Comparison of ENCODE assay signal across 15 cellular contexts in the genomic region with DNA sequence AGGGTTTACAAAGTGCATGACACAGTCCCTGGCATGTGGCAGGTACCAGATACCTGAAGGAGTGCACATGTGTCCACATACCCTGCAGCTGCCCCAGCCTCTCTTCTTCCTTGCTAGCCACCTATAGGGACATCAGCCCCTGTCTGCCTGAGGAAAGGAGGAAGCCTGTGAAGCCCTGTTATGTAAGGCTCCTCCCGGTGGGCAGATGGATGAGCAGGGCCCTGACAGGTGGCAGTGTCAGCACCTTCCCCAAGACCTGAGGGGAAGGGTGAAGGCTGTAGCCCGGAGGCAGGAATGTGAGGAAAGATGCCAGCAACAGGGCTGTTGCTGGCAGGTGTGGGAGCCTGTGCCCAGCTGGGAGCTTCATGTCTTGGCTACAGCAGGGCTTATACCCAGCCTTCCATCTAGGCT. TPM values are rescaled to one million over a fixed set of nuclear protein-coding genes. Genes with fewer than 3 reads are reported as not detected.
DNase-seq lines count a peak whose midpoint lies in the region; ATAC-seq and TF ChIP-seq lines count a peak whose summit lies in the region.
"Had no signal": no experiment of that assay in that cellular context is flagged by ENCODE, and none has a peak within 500 bp of the region (broad histone marks: within the 10 kb centered on the region; RNA-seq: fewer than 3 reads in every experiment).

No MANE protein-coding gene starts in this region.

- H4K20me1 ChIP-seq in smooth muscle cell (ENCODE audit: low read depth) = peaks cover 100% of the 10 kb centered on the region

- H3K4me1 Mint-ChIP-seq in activated CD4-positive, alpha-beta T cell treated with anti-CD3 and anti-CD28 coated beads for 36 hours = peaks cover 94% of the 10 kb centered on the region
- peaks cover 96% of the 10 kb centered on the region for H3K4me1 Mint-ChIP-seq in activated CD4-positive, alpha-beta T cell treated with anti-CD3 and anti-CD28 coated beads, Interleukin-2, amount 10 ng/mL, durations not matched to agents 7 days and 5 days
- peaks cover 95 to 100% (median 96%) of the 10 kb centered on the region in 3 donors for H3K4me1 Mint-ChIP-seq in T-cell

- H3K9me3 ChIP-seq in trophoblast cell (ENCODE audit: insufficient read depth, low read depth, low read length) (no peaks in the 10 kb centered on the region), smooth muscle cell (replicated peaks; ENCODE audit: low read depth) (no peaks in the 10 kb centered on the region)
- H3K9me3 ChIP-seq: A549, SJSA1, vagina had no signal

- H2BK12ac ChIP-seq in trophoblast cell (ENCODE audit: low read length) = no peak overlapping the region

- no CpG with 5 or more reads among the region's 2 CpGs for WGBS in trophoblast cell (ENCODE audit: extremely low coverage, insufficient coverage, insufficient read length)
- 86% methylated on average over 2 of the region's 2 CpGs for WGBS in smooth muscle cell (ENCODE audit: low lambda C conversion rate)

- H3K79me1 ChIP-seq in trophoblast cell (ENCODE audit: low read length) = no peaks in the 10 kb centered on the region

- H3K27ac ChIP-seq in coronary artery (no peak overlapping the region), trophoblast cell (ENCODE audit: low read depth, low read length) (no peak overlapping the region), smooth muscle cell (ENCODE audit: low read depth) (no peak overlapping the region)
- H3K27ac ChIP-seq: A549, SJSA1, vagina, VCaP had no signal

- no peaks in the 10 kb centered on the region for H3F3A ChIP-seq in smooth muscle cell (ENCODE audit: low read depth)

- H3K27ac Mint-ChIP-seq in activated CD4-positive, alpha-beta T cell treated with anti-CD3 and anti-CD28 coated beads for 36 hours = no peak overlapping the region
- H3K27ac Mint-ChIP-seq in activated CD4-positive, alpha-beta T cell treated with anti-CD3 and anti-CD28 coated beads, Interleukin-2, amount 10 ng/mL, durations not matched to agents 7 days and 5 days = no peak overlapping the region
- H3K27ac Mint-ChIP-seq in T-cell = peak overlapping the region; percentile 92 to 97

- H3K18ac ChIP-seq in trophoblast cell (ENCODE audit: low read length) = no peak overlapping the region

- H3K4me3 Mint-ChIP-seq in activated CD4-positive, alpha-beta T cell treated with anti-CD3 and anti-CD28 coated beads for 36 hours = no peak overlapping the region
- no peak overlapping the region for H3K4me3 Mint-ChIP-seq in activated CD4-positive, alpha-beta T cell treated with anti-CD3 and anti-CD28 coated beads, Interleukin-2, amount 10 ng/mL, durations not matched to agents 7 days and 5 days
- peak overlapping the region in 2 of 3 donors; percentile 60 to 88 for H3K4me3 Mint-ChIP-seq in T-cell

- CTCF ChIA-PET in activated CD4-positive, alpha-beta T cell treated with anti-CD3 and anti-CD28 coated beads for 36 hours (lab: Charles Lee) = interaction anchor here (0.8 to 20.4 kb wide), 6 partner anchors 15 to 98 kb away, joined by 3 to 554 read pairs (median 6); no protein-coding TSS in a partner anchor
- CTCF ChIA-PET in activated CD4-positive, alpha-beta T cell treated with anti-CD3 and anti-CD28 coated beads, Interleukin-2, amount 10 ng/mL, durations not matched to agents 7 days and 5 days (lab: Charles Lee) = interaction anchor here (2.0 to 13.1 kb wide), 4 partner anchors 10 to 96 kb away, joined by 9 to 258 read pairs (median 57); no protein-coding TSS in a partner anchor
- CTCF ChIA-PET in T-cell (lab: Charles Lee) = interaction anchor here (1.1 to 1.4 kb wide), 2 partner anchors 35 to 97 kb away, joined by 3 read pairs; no protein-coding TSS in a partner anchor

- intact Hi-C loops in activated CD4-positive, alpha-beta T cell treated with anti-CD3 and anti-CD28 coated beads for 36 hours (cut with DNase I, micrococcal nuclease) = loop anchor here (5.0 to 10.0 kb wide), 3 partner anchors 49 to 1081 kb away; a partner anchor contains a TSS

- no peak overlapping the region for H4K8ac ChIP-seq in trophoblast cell (ENCODE audit: low read depth, low read length)

- H3K4me2 ChIP-seq in trophoblast cell (ENCODE audit: low read length) (no peak overlapping the region), smooth muscle cell (no peak overlapping the region)
- H3K4me2 ChIP-seq: A549 had no signal

- no peak overlapping the region for H4K91ac ChIP-seq in trophoblast cell (ENCODE audit: low read depth, low read length)

- no peak overlapping the region for H2BK5ac ChIP-seq in trophoblast cell (ENCODE audit: low read depth, low read length, poor library complexity)

- no peak overlapping the region for H2BK120ac ChIP-seq in trophoblast cell (ENCODE audit: insufficient read depth, low read length, poor library complexity)

- H3K4me1 ChIP-seq in trophoblast cell (ENCODE audit: control insufficient read depth in 1 of 2, insufficient read depth in 2 of 2, low read length in 2 of 2) (peaks cover 24% of the 10 kb centered on the region in 2 experiments), smooth muscle cell (ENCODE audit: low read depth) (no peaks in the 10 kb centered on the region)

- no peaks in the 10 kb centered on the region for H3K27me3 Mint-ChIP-seq in activated CD4-positive, alpha-beta T cell treated with anti-CD3 and anti-CD28 coated beads for 36 hours
- no peaks in the 10 kb centered on the region for H3K27me3 Mint-ChIP-seq in activated CD4-positive, alpha-beta T cell treated with anti-CD3 and anti-CD28 coated beads, Interleukin-2, amount 10 ng/mL, durations not matched to agents 7 days and 5 days
- no peaks in the 10 kb centered on the region for H3K27me3 Mint-ChIP-seq in T-cell

- peaks cover 44 to 63% of the 10 kb centered on the region in 2 experiments for H3K36me3 ChIP-seq in trophoblast cell (ENCODE audit: control insufficient read depth in 1 of 2, insufficient read depth in 2 of 2, low read length in 2 of 2)
- no peaks in the 10 kb centered on the region for H3K36me3 ChIP-seq in smooth muscle cell (ENCODE audit: low read depth)

- POLR2A ChIA-PET in activated CD4-positive, alpha-beta T cell treated with anti-CD3 and anti-CD28 coated beads for 36 hours (lab: Charles Lee) = interaction anchor here (3.9 kb wide), 1 partner anchor 24 kb away, joined by 16 read pairs; no protein-coding TSS in a partner anchor
- POLR2A ChIA-PET in activated CD4-positive, alpha-beta T cell treated with anti-CD3 and anti-CD28 coated beads, Interleukin-2, amount 10 ng/mL, durations not matched to agents 7 days and 5 days (lab: Charles Lee) = no interaction called here
- POLR2A ChIA-PET in T-cell (lab: Charles Lee) = interaction anchor here in 1 of 2 donors (0.5 to 0.6 kb wide), 2 partner anchors 15 to 59 kb away, joined by 6 to 9 read pairs; no protein-coding TSS in a partner anchor

- no peak overlapping the region for H4K12ac ChIP-seq in trophoblast cell (ENCODE audit: low read depth, low read length)

- H2AK5ac ChIP-seq in trophoblast cell (ENCODE audit: low read length) = no peak overlapping the region

- DNase-seq in activated CD4-positive, alpha-beta T cell treated with anti-CD3 and anti-CD28 coated beads for 36 hours = peak; percentile 6
- no peak for DNase-seq in activated CD4-positive, alpha-beta T cell treated with anti-CD3 and anti-CD28 coated beads, Interleukin-2, amount 10 ng/mL, durations not matched to agents 7 days and 5 days
- DNase-seq in T-cell (peak in 4 of 34 experiments; percentile 0 to 19 (median 7)), coronary artery (ENCODE audit: low spot score) (peak; percentile 45), trophoblast cell (peak in 1 of 2 donors; percentile 49), HT-29 (ENCODE audit: low spot score) (no peak), smooth muscle cell (lab: John Stamatoyannopoulos, UW; ENCODE audit: unreplicated experiment) (no peak)
- DNase-seq: effector CD8-positive, alpha-beta T cell; small intestine had no signal

- H3K4me3 ChIP-seq in coronary artery (no peak overlapping the region), trophoblast cell (ENCODE audit: low read depth, low read length) (peak overlapping the region; percentile 25), smooth muscle cell (no peak overlapping the region)
- H3K4me3 ChIP-seq: A549, SJSA1, vagina had no signal

- no peak for ATAC-seq in activated CD4-positive, alpha-beta T cell treated with anti-CD3 and anti-CD28 coated beads for 36 hours
- ATAC-seq in T-cell (replicated peaks in 1 of 4) = no peak
- ATAC-seq in HG03565 (IDR thresholded peaks at IDR 0.05; ENCODE audit: unreplicated experiment) = no peak
- ATAC-seq: A549, HCT116 had no signal

- no peak overlapping the region for H3K23ac ChIP-seq in trophoblast cell (ENCODE audit: low read length)

- no peak overlapping the region for H3K9ac ChIP-seq in trophoblast cell (ENCODE audit: low read length)
- H3K9ac ChIP-seq in smooth muscle cell (ENCODE audit: low read depth) = no peak overlapping the region

- H3K79me2 ChIP-seq in trophoblast cell (ENCODE audit: control insufficient read depth, insufficient read depth, low read length, poor library complexity) (no peaks in the 10 kb centered on the region), smooth muscle cell (ENCODE audit: low read depth) (peaks cover 5% of the 10 kb centered on the region)

- peaks cover 63% of the 10 kb centered on the region for H3K36me3 Mint-ChIP-seq in activated CD4-positive, alpha-beta T cell treated with anti-CD3 and anti-CD28 coated beads for 36 hours (ENCODE audit: low read depth)
- H3K36me3 Mint-ChIP-seq in activated CD4-positive, alpha-beta T cell treated with anti-CD3 and anti-CD28 coated beads, Interleukin-2, amount 10 ng/mL, durations not matched to agents 7 days and 5 days (ENCODE audit: low read depth) = peaks cover 77% of the 10 kb centered on the region
- peaks cover 44% of the 10 kb centered on the region for H3K36me3 Mint-ChIP-seq in T-cell

- TF ChIP-seq CTCF in coronary artery (IDR thresholded peaks at IDR 0.05) (no peak), smooth muscle cell (IDR thresholded peaks at IDR 0.05; ENCODE audit: borderline replicate concordance, insufficient read depth, poor library complexity, severe bottlenecking) (no peak)

- no peaks in the 10 kb centered on the region for H3K9me3 Mint-ChIP-seq in activated CD4-positive, alpha-beta T cell treated with anti-CD3 and anti-CD28 coated beads for 36 hours (ENCODE audit: low read depth)
- H3K9me3 Mint-ChIP-seq in activated CD4-positive, alpha-beta T cell treated with anti-CD3 and anti-CD28 coated beads, Interleukin-2, amount 10 ng/mL, durations not matched to agents 7 days and 5 days = no peaks in the 10 kb centered on the region
- H3K9me3 Mint-ChIP-seq in T-cell = no peaks in the 10 kb centered on the region

- H3K27me3 ChIP-seq in trophoblast cell (ENCODE audit: insufficient read depth, low read length) (no peaks in the 10 kb centered on the region), smooth muscle cell (ENCODE audit: low read depth) (no peaks in the 10 kb centered on the region)
- H3K27me3 ChIP-seq: SJSA1, vagina had no signal

- H2AFZ ChIP-seq in trophoblast cell (ENCODE audit: insufficient read depth, low read length, poor library complexity) = no peak overlapping the region
- no peak overlapping the region for H2AFZ ChIP-seq in smooth muscle cell (ENCODE audit: low read depth)

- H3K4ac ChIP-seq in trophoblast cell (ENCODE audit: low read depth, low read length) = no peak overlapping the region

- no peak overlapping the region for H3K14ac ChIP-seq in trophoblast cell (ENCODE audit: low read length)

RNA-seq across cellular contexts. Expression of a gene that starts 21.7 kb away (rescaled TPM):
- total RNA-seq in activated CD4-positive, alpha-beta T cell treated with anti-CD3 and anti-CD28 coated beads for 36 hours = 100 to 1,000 TPM in 1 of 2 experiments, 10 to 100 TPM in 1; 94.8 to 117 TPM
- total RNA-seq in activated CD4-positive, alpha-beta T cell treated with anti-CD3 and anti-CD28 coated beads, Interleukin-2, amount 10 ng/mL, durations not matched to agents 7 days and 5 days = 100 to 1,000 TPM; 271 to 283 TPM
- total RNA-seq in T-cell (100 to 1,000 TPM; 503 to 749 (median 693) TPM), smooth muscle cell (1.8 and 3.2 TPM in 2 replicates)
- 10.2 and 10.8 TPM in 2 replicates for polyA plus RNA-seq in trophoblast cell (2013)
- total RNA-seq in HT-29 (2014; rRNA removed; shearing (Covaris generic)) = 23.8 and 28.5 TPM in 2 replicates
- 3.4 and 10.8 TPM in 2 replicates for polyA plus RNA-seq in smooth muscle cell

RNA-seq across cellular contexts. Expression of a gene that starts 40.5 kb away (rescaled TPM):
- total RNA-seq in activated CD4-positive, alpha-beta T cell treated with anti-CD3 and anti-CD28 coated beads for 36 hours = 100 to 1,000 TPM; 218 to 265 TPM
- 100 to 1,000 TPM; 194 to 197 TPM for total RNA-seq in activated CD4-positive, alpha-beta T cell treated with anti-CD3 and anti-CD28 coated beads, Interleukin-2, amount 10 ng/mL, durations not matched to agents 7 days and 5 days
- 100 to 1,000 TPM; 178 to 314 (median 203) TPM for total RNA-seq in T-cell
- 589 and 590 TPM in 2 replicates for polyA plus RNA-seq in trophoblast cell (2013)
- 82.2 and 87.7 TPM in 2 replicates for total RNA-seq in HT-29 (2014; rRNA removed; shearing (Covaris generic))
- total RNA-seq in smooth muscle cell = 620 and 658 TPM in 2 replicates
- 735 and 739 TPM in 2 replicates for polyA plus RNA-seq in smooth muscle cell

Comparison
In these comparisons a context has a peak if more than half of its experiments do, and no peak if none do; other contexts are left out.
1. DNase-seq: peak in activated CD4-positive, alpha-beta T cell treated with anti-CD3 and anti-CD28 coated beads for 36 hours (single experiment) and coronary artery (single experiment); none in activated CD4-positive, alpha-beta T cell treated with anti-CD3 and anti-CD28 coated beads, Interleukin-2, amount 10 ng/mL, durations not matched to agents 7 days and 5 days (single experiment), HT-29 (single experiment) and smooth muscle cell (single experiment).
2. H3K27ac Mint-ChIP-seq: peak in T-cell (2 of 2); none in activated CD4-positive, alpha-beta T cell treated with anti-CD3 and anti-CD28 coated beads for 36 hours (single experiment) and activated CD4-positive, alpha-beta T cell treated with anti-CD3 and anti-CD28 coated beads, Interleukin-2, amount 10 ng/mL, durations not matched to agents 7 days and 5 days (single experiment).
3. H3K4me3 Mint-ChIP-seq: peak in T-cell (2 of 3); none in activated CD4-positive, alpha-beta T cell treated with anti-CD3 and anti-CD28 coated beads for 36 hours (single experiment) and activated CD4-positive, alpha-beta T cell treated with anti-CD3 and anti-CD28 coated beads, Interleukin-2, amount 10 ng/mL, durations not matched to agents 7 days and 5 days (single experiment).